In the genomic region with DNA sequence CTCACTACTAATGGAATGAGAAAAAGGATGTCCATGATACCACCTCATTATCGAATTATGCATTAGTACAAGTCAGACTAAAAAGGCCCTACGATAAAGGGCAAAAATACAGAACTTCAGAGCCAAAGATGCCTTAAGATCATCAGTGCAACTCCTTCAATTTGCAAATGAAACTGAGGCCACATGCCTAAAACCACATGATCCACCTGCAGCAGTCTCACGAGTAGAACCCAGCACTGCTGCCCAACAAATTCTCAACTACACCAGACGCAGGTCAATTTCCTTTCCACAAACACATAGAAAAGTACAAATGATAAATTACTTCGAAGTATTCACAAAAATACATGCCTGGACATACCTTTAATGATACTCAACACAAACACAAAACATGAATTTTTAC, we compare ENCODE assay signal across 1 cellular context.
TF ChIP-seq lines count a peak whose summit lies in the region.

No MANE protein-coding gene starts in this region.

TF ChIP-seq in H1, 55 proteins besides CTCF, POLR2A, EP300 and RAD21:
- TF ChIP-seq, protein P1, sequence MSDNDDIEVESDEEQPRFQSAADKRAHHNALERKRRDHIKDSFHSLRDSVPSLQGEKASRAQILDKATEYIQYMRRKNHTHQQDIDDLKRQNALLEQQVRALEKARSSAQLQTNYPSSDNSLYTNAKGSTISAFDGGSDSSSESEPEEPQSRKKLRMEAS (IDR thresholded peaks at IDR 0.05), result 0 out of 2 replicates have a peak, but pooled peaks have one; percentile 27
- TF ChIP-seq, protein P2, sequence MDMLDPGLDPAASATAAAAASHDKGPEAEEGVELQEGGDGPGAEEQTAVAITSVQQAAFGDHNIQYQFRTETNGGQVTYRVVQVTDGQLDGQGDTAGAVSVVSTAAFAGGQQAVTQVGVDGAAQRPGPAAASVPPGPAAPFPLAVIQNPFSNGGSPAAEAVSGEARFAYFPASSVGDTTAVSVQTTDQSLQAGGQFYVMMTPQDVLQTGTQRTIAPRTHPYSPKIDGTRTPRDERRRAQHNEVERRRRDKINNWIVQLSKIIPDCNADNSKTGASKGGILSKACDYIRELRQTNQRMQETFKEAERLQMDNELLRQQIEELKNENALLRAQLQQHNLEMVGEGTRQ (IDR thresholded peaks at IDR 0.05; ENCODE audit: low read length), result peak; percentile 6; the same call in 1 of the 2 replicates
- no peak for TF ChIP-seq SAP30 (IDR thresholded peaks at IDR 0.05; ENCODE audit: insufficient read depth, insufficient replicate concordance, low read length)
TF ChIP-seq in H1: peak in this region for 2.
